2 cellular contexts compared by ENCODE assay signal in genomic region chr20:62493886-62494285, GRCh38.
TF ChIP-seq lines count a peak whose summit lies in the region.

No MANE protein-coding gene starts in this region.

TF ChIP-seq in K562, 482 proteins besides CTCF, POLR2A, EP300 and RAD21:
- TF ChIP-seq ZNF318 (IDR thresholded peaks at IDR 0.05; ENCODE audit: borderline replicate concordance in 1 of 2, low read depth in 1 of 2), result no peak
- TF ChIP-seq KLF1 (tag; IDR thresholded peaks at IDR 0.05), result no peak
- no peak for TF ChIP-seq CXXC5 (CRISPR knock-in tag; IDR thresholded peaks at IDR 0.05)
- TF ChIP-seq RNF219 (CRISPR knock-in tag; IDR thresholded peaks at IDR 0.05), result no peak
- TF ChIP-seq POLR2G (IDR thresholded peaks at IDR 0.05; ENCODE audit: low read depth, low read length), result no peak
- TF ChIP-seq NCOA4 (IDR thresholded peaks at IDR 0.05; ENCODE audit: partially characterized antibody), result no peak
- no peak for TF ChIP-seq KAT8 (IDR thresholded peaks at IDR 0.05; ENCODE audit: low read depth)
- no peak for TF ChIP-seq FOXM1 (IDR thresholded peaks at IDR 0.05; ENCODE audit: low read depth)
- TF ChIP-seq FOXM1 (CRISPR knock-in tag; IDR thresholded peaks at IDR 0.05; ENCODE audit: low read depth), result no peak
- TF ChIP-seq SMARCE1 (IDR thresholded peaks at IDR 0.05), result no peak
- no peak for TF ChIP-seq TSC22D4 (tag; IDR thresholded peaks at IDR 0.05)
- TF ChIP-seq GTF2A2 (tag; IDR thresholded peaks at IDR 0.05), result no peak
- TF ChIP-seq RBM17 (IDR thresholded peaks at IDR 0.05; ENCODE audit: borderline replicate concordance, low read depth, low read length), result no peak
- no peak for TF ChIP-seq SREBF2 (CRISPR knock-in tag; IDR thresholded peaks at IDR 0.05)

TF ChIP-seq in SK-N-SH, 30 proteins besides CTCF, POLR2A, EP300 and RAD21:
- TF ChIP-seq YY1 (IDR thresholded peaks at IDR 0.05; ENCODE audit: low read depth), result no peak
- no peak for TF ChIP-seq IRF3 (IDR thresholded peaks at IDR 0.05; ENCODE audit: low read depth, low read length)
- no peak for TF ChIP-seq ELF1 (IDR thresholded peaks at IDR 0.05)
- TF ChIP-seq FOXJ3 (CRISPR knock-in tag; IDR thresholded peaks at IDR 0.05), result no peak
- TF ChIP-seq GABPA (IDR thresholded peaks at IDR 0.05; ENCODE audit: low read depth), result no peak
- no peak for TF ChIP-seq FOSL2 (IDR thresholded peaks at IDR 0.05; ENCODE audit: borderline replicate concordance, low read depth)
- TF ChIP-seq CHD2 (IDR thresholded peaks at IDR 0.05; ENCODE audit: low read length, partially characterized antibody), result no peak
TF ChIP-seq in SK-N-SH: peak in this region for 0.
